In genomic region chr19:41050426-41050825, GRCh38 we compare ENCODE assay signal across 11 cellular contexts. TPM values are rescaled to one million over a fixed set of nuclear protein-coding genes. Genes with fewer than 3 reads are reported as not detected.
"Had no signal": no experiment of that assay in that cellular context is flagged by ENCODE, and none has a peak within 500 bp of the region (broad histone marks: within the 10 kb centered on the region; RNA-seq: fewer than 3 reads in every experiment).

No MANE protein-coding gene starts in this region.

- H3K9me3 Mint-ChIP-seq: GM23338, H9, HFFc6 had no signal

- FAIRE-seq: H54 had no signal

- H3K4me3 ChIP-seq: GM23248, GM23338, HAP-1 had no signal

- H3K9me3 ChIP-seq: HAP-1 had no signal

- H3K27ac Mint-ChIP-seq: GM23338, H9, HFFc6 had no signal

- H3K36me3 ChIP-seq: HAP-1 had no signal

- H3K4me1 ChIP-seq: HAP-1 had no signal

- H3K27ac ChIP-seq: GM23248 had no signal

- ATAC-seq: GM23338, HCT116 had no signal

- DNase-seq: GM23248, GOT3, H7, H9, HCEC 1CT, HFFc6 had no signal

- H3K4me1 Mint-ChIP-seq: GM23338 had no signal

- H3K4me3 Mint-ChIP-seq: GM23338, H9, HFFc6 had no signal

RNA-seq across cellular contexts. Expression of gene CYP2A13, which starts 37.8 kb away (rescaled TPM):
- total RNA-seq: GM23248, H4, HFFc6 had no signal

RNA-seq across cellular contexts. Expression of gene CYP2B6, which starts 59.3 kb away (rescaled TPM):
- total RNA-seq: GM23248, H4, HFFc6 had no signal
